Comparison of ENCODE assay signal across 12 cellular contexts in genomic region chr6:118319890-118320289, GRCh38.
DNase-seq lines count a peak whose midpoint lies in the region; TF ChIP-seq lines count a peak whose summit lies in the region.
"Had no signal": no experiment of that assay in that cellular context is flagged by ENCODE, and none has a peak within 500 bp of the region (broad histone marks: within the 10 kb centered on the region; RNA-seq: fewer than 3 reads in every experiment).

No MANE protein-coding gene starts in this region.

- H3K4me1 Mint-ChIP-seq in activated CD4-positive, alpha-beta T cell treated with anti-CD3 and anti-CD28 coated beads, Interleukin-2, amount 10 ng/mL, durations not matched to agents 24 days and 14 days = no peaks in the 10 kb centered on the region

- H3K4me1 ChIP-seq in ascending aorta = peaks cover 5 to 57% of the 10 kb centered on the region in 2 donors
- H3K4me1 ChIP-seq in trophoblast cell (ENCODE audit: control insufficient read depth in 1 of 2, insufficient read depth in 2 of 2, low read length in 2 of 2) = peaks cover 2 to 7% of the 10 kb centered on the region in 2 experiments
- peaks cover 9% of the 10 kb centered on the region for H3K4me1 ChIP-seq in osteoblast (ENCODE audit: insufficient read depth, low read length)
- H3K4me1 ChIP-seq: HAP-1 had no signal

- H2BK120ac ChIP-seq in trophoblast cell (ENCODE audit: insufficient read depth, low read length, poor library complexity) = no peak overlapping the region

- H3K23ac ChIP-seq in trophoblast cell (ENCODE audit: low read length) = no peak overlapping the region

- H3K4me2 ChIP-seq in trophoblast cell (ENCODE audit: low read length) (no peak overlapping the region), osteoblast (ENCODE audit: insufficient read depth, low read length) (no peak overlapping the region)

- H4K91ac ChIP-seq in trophoblast cell (ENCODE audit: low read depth, low read length) = no peak overlapping the region

- DNase-seq in ELF-1 (ENCODE audit: low read depth, low spot score) (peak; percentile 8), NCI-H1105 treated with DMSO at 0.1 percent for 48 hours (lab: John Stamatoyannopoulos, UW) (peak; percentile 34), ascending aorta (ENCODE audit: low spot score in 2 of 2) (no peak), trophoblast cell (no peak), AG08396 (ENCODE audit: low spot score) (no peak), osteoblast (ENCODE audit: insufficient read length, low spot score, missing footprints) (no peak)
- DNase-seq in effector CD8-positive, alpha-beta T cell (lab: John Stamatoyannopoulos, UW) = no peak
- no peak for DNase-seq in activated CD4-positive, alpha-beta T cell treated with anti-CD3 and anti-CD28 coated beads, Interleukin-2, amount 10 ng/mL, durations not matched to agents 24 days and 14 days
- DNase-seq: effector CD4-positive, alpha-beta T cell; mucosa of descending colon had no signal

- H4K12ac ChIP-seq in trophoblast cell (ENCODE audit: low read depth, low read length) = no peak overlapping the region

- H4K20me1 ChIP-seq in osteoblast (ENCODE audit: insufficient read depth, low read length) = no peaks in the 10 kb centered on the region

- no peak overlapping the region for H3K27ac Mint-ChIP-seq in activated CD4-positive, alpha-beta T cell treated with anti-CD3 and anti-CD28 coated beads, Interleukin-2, amount 10 ng/mL, durations not matched to agents 24 days and 14 days

- H3K9me3 ChIP-seq in ascending aorta = no peaks in the 10 kb centered on the region
- H3K9me3 ChIP-seq in trophoblast cell (ENCODE audit: insufficient read depth, low read depth, low read length) = no peaks in the 10 kb centered on the region
- H3K9me3 ChIP-seq in osteoblast (ENCODE audit: low read depth, low read length) = no peaks in the 10 kb centered on the region
- H3K9me3 ChIP-seq: body of pancreas, HAP-1, mucosa of descending colon had no signal

- H3K27me3 ChIP-seq in ascending aorta (no peaks in the 10 kb centered on the region), trophoblast cell (ENCODE audit: insufficient read depth, low read length) (no peaks in the 10 kb centered on the region), osteoblast (ENCODE audit: insufficient read depth, low read length) (no peaks in the 10 kb centered on the region)
- H3K27me3 ChIP-seq: body of pancreas had no signal

- H3K14ac ChIP-seq in trophoblast cell (ENCODE audit: low read length) = no peak overlapping the region

- no peaks in the 10 kb centered on the region for H3K79me1 ChIP-seq in trophoblast cell (ENCODE audit: low read length)

- H3K4me3 ChIP-seq in ascending aorta = no peak overlapping the region
- H3K4me3 ChIP-seq in trophoblast cell (ENCODE audit: low read depth, low read length) = peak overlapping the region; percentile 32
- no peak overlapping the region for H3K4me3 ChIP-seq in osteoblast (ENCODE audit: insufficient read depth, low read length)
- H3K4me3 ChIP-seq: body of pancreas, HAP-1, mucosa of descending colon had no signal

- no CpG with 5 or more reads among the region's 3 CpGs for WGBS in trophoblast cell (ENCODE audit: extremely low coverage, insufficient coverage, insufficient read length)

- no peak for TF ChIP-seq CTCF in ascending aorta (IDR thresholded peaks at IDR 0.05)
- no peak for TF ChIP-seq CTCF in osteoblast (IDR thresholded peaks at IDR 0.05; ENCODE audit: extremely low read depth, low read depth, low read length)

- no peak overlapping the region for H3K9ac ChIP-seq in trophoblast cell (ENCODE audit: low read length)

- no peaks in the 10 kb centered on the region for H3K9me3 Mint-ChIP-seq in activated CD4-positive, alpha-beta T cell treated with anti-CD3 and anti-CD28 coated beads, Interleukin-2, amount 10 ng/mL, durations not matched to agents 24 days and 14 days

- no peak overlapping the region for H3K4ac ChIP-seq in trophoblast cell (ENCODE audit: low read depth, low read length)

- H3K36me3 ChIP-seq in ascending aorta = no peaks in the 10 kb centered on the region
- no peaks in the 10 kb centered on the region for H3K36me3 ChIP-seq in trophoblast cell (ENCODE audit: control insufficient read depth in 1 of 2, insufficient read depth in 2 of 2, low read length in 2 of 2)
- no peaks in the 10 kb centered on the region for H3K36me3 ChIP-seq in osteoblast (ENCODE audit: insufficient read depth, low read length)
- H3K36me3 ChIP-seq: HAP-1 had no signal

- H2BK12ac ChIP-seq in trophoblast cell (ENCODE audit: low read length) = no peak overlapping the region

- H3K4me3 Mint-ChIP-seq in activated CD4-positive, alpha-beta T cell treated with anti-CD3 and anti-CD28 coated beads, Interleukin-2, amount 10 ng/mL, durations not matched to agents 24 days and 14 days = no peak overlapping the region

- H4K8ac ChIP-seq in trophoblast cell (ENCODE audit: low read depth, low read length) = no peak overlapping the region

- H3K36me3 Mint-ChIP-seq in activated CD4-positive, alpha-beta T cell treated with anti-CD3 and anti-CD28 coated beads, Interleukin-2, amount 10 ng/mL, durations not matched to agents 24 days and 14 days (ENCODE audit: low read depth) = no peaks in the 10 kb centered on the region

- H2AK5ac ChIP-seq in trophoblast cell (ENCODE audit: low read length) = no peak overlapping the region

- H3K18ac ChIP-seq in trophoblast cell (ENCODE audit: low read length) = no peak overlapping the region

- peak overlapping the region; percentile 83 to 91 for H3K27ac ChIP-seq in ascending aorta
- H3K27ac ChIP-seq in trophoblast cell (ENCODE audit: low read depth, low read length) = no peak overlapping the region
- H3K27ac ChIP-seq in osteoblast (ENCODE audit: low read depth, low read length) = no peak overlapping the region
- H3K27ac ChIP-seq: body of pancreas had no signal

- H2AFZ ChIP-seq in trophoblast cell (ENCODE audit: insufficient read depth, low read length, poor library complexity) = no peak overlapping the region
- H2AFZ ChIP-seq in osteoblast (ENCODE audit: low read length) = no peak overlapping the region

- H2BK5ac ChIP-seq in trophoblast cell (ENCODE audit: low read depth, low read length, poor library complexity) = no peak overlapping the region

- H3K27me3 Mint-ChIP-seq in activated CD4-positive, alpha-beta T cell treated with anti-CD3 and anti-CD28 coated beads, Interleukin-2, amount 10 ng/mL, durations not matched to agents 24 days and 14 days = peaks cover 6% of the 10 kb centered on the region

- intact Hi-C loops in ascending aorta (cut with DNase I) = no loop called here
- intact Hi-C loops in activated CD4-positive, alpha-beta T cell treated with anti-CD3 and anti-CD28 coated beads, Interleukin-2, amount 10 ng/mL, durations not matched to agents 24 days and 14 days (cut with micrococcal nuclease) = no loop called here

- no peaks in the 10 kb centered on the region for H3K79me2 ChIP-seq in trophoblast cell (ENCODE audit: control insufficient read depth, insufficient read depth, low read length, poor library complexity)
- no peaks in the 10 kb centered on the region for H3K79me2 ChIP-seq in osteoblast (ENCODE audit: insufficient read depth, low read length)

Comparison
In these comparisons a context has a peak if more than half of its experiments do, and no peak if none do; other contexts are left out.
1. DNase-seq: peak in ELF-1 (single experiment) and NCI-H1105 treated with DMSO at 0.1 percent for 48 hours (single experiment); none in ascending aorta (0 of 2), trophoblast cell (0 of 2), effector CD8-positive, alpha-beta T cell (single experiment), activated CD4-positive, alpha-beta T cell treated with anti-CD3 and anti-CD28 coated beads, Interleukin-2, amount 10 ng/mL, durations not matched to agents 24 days and 14 days (single experiment), AG08396 (single experiment) and osteoblast (single experiment).
2. H3K27ac ChIP-seq: peak in ascending aorta (2 of 2); none in trophoblast cell (single experiment) and osteoblast (single experiment).